ENCODE assay signal across 26 cellular contexts in genomic region chr21:35583566-35584216, GRCh38.
"Had no signal": no experiment of that assay in that cellular context is flagged by ENCODE, and none has a peak within 500 bp of the region (broad histone marks: within the 10 kb centered on the region; RNA-seq: fewer than 3 reads in every experiment).

No MANE protein-coding gene starts in this region.

- H3K27me3 ChIP-seq: colonic mucosa, gastrocnemius medialis had no signal

- H3K9me3 ChIP-seq: colonic mucosa, esophagus squamous epithelium, gastrocnemius medialis, heart right ventricle, left lung, lower lobe of right lung, mucosa of descending colon had no signal

- H3K36me3 ChIP-seq: colonic mucosa, esophagus squamous epithelium, gastrocnemius medialis, heart right ventricle, left lung, lower lobe of right lung had no signal

- H3K27ac ChIP-seq: colonic mucosa, epithelial cell of prostate, esophagus squamous epithelium, gastrocnemius medialis, heart right ventricle, left lung, lower lobe of right lung had no signal

- H3K4me3 ChIP-seq: colonic mucosa, esophagus squamous epithelium, gastrocnemius medialis, heart right ventricle, left lung, lower lobe of right lung, mucosa of descending colon had no signal

- H3K4me1 ChIP-seq: colonic mucosa, esophagus squamous epithelium, gastrocnemius medialis, left lung, lower lobe of right lung had no signal

- DNase-seq: colonic mucosa; cortex of kidney; effector CD8-positive, alpha-beta T cell; effector memory CD8-positive, alpha-beta T cell; endodermal cell; erythroblast; esophagus squamous epithelium; foreskin melanocyte; gastrocnemius medialis; glutamatergic neuron; head of caudate nucleus; heart right ventricle; hippocampal formation; left cardiac atrium; left lung; left ventricle myocardium superior; lower lobe of right lung; mesenchymal stem cell; mucosa of descending colon; naive B cell; naive thymus-derived CD8-positive, alpha-beta T cell had no signal

- FAIRE-seq: endometrium, islet of Langerhans, keratinocyte had no signal

- ATAC-seq: effector memory CD8-positive, alpha-beta T cell; esophagus mucosa; gastrocnemius medialis; heart right ventricle; left cardiac atrium; left lung; left ventricle myocardium superior; lower lobe of right lung; mucosa of descending colon; naive thymus-derived CD8-positive, alpha-beta T cell had no signal
